15 cellular contexts compared by ENCODE assay signal in genomic region chr19:10224337-10224736, GRCh38. TPM values are rescaled to one million over a fixed set of nuclear protein-coding genes. Genes with fewer than 3 reads are reported as not detected.
A peak's percentile ranks its signal among the peaks of the same experiment; 100 is the strongest.
DNase-seq lines count a peak whose midpoint lies in the region; ATAC-seq and TF ChIP-seq lines count a peak whose summit lies in the region.
"Had no signal": no experiment of that assay in that cellular context is flagged by ENCODE, and none has a peak within 500 bp of the region (broad histone marks: within the 10 kb centered on the region; RNA-seq: fewer than 3 reads in every experiment).

No MANE protein-coding gene starts in this region.

- no peak overlapping the region; a peak in 1 of 5 replicates for H3K4me3 Mint-ChIP-seq in H9
- H3K4me3 Mint-ChIP-seq: B cell; CD4-positive, alpha-beta T cell; IgD-negative memory B cell had no signal

- H2BK5ac ChIP-seq in H9 (ENCODE audit: insufficient read length, low read length) (no peak overlapping the region), mesenchymal stem cell (ENCODE audit: low read depth, low read length, poor library complexity, severe bottlenecking) (no peak overlapping the region)

- no peak overlapping the region for H4K5ac ChIP-seq in H9 (ENCODE audit: insufficient read length, low read depth, low read length)

- H4K8ac ChIP-seq in H9 (replicated peaks; ENCODE audit: insufficient read length, low read depth, low read length), result no peak overlapping the region
- no peak overlapping the region for H4K8ac ChIP-seq in mesenchymal stem cell (ENCODE audit: low read length)

- H2BK20ac ChIP-seq in H9 (ENCODE audit: low read depth, low read length, poor library complexity, severe bottlenecking), result no peak overlapping the region

- TF ChIP-seq CTCF in DOHH2 (IDR thresholded peaks at IDR 0.05; ENCODE audit: low read depth, low read length, poor library complexity, severe bottlenecking) (no peak), H9 (conservative IDR thresholded peaks at IDR 0.05) (no peak), SU-DHL-6 (IDR thresholded peaks at IDR 0.05; ENCODE audit: insufficient read depth, low read length, poor library complexity, severe bottlenecking) (no peak), thyroid gland (IDR thresholded peaks at IDR 0.05) (no peak)

- intact Hi-C loops in thyroid gland (cut with DNase I), result no loop called here

- no peaks in the 10 kb centered on the region for H3K27me3 Mint-ChIP-seq in H9 (ENCODE audit: low read depth)
- H3K27me3 Mint-ChIP-seq: B cell; CD4-positive, alpha-beta T cell had no signal

- H2BK15ac ChIP-seq in H9 (ENCODE audit: low read depth, low read length), result no peak overlapping the region
- peak overlapping the region; percentile 41 for H2BK15ac ChIP-seq in mesenchymal stem cell (ENCODE audit: low read depth, poor library complexity, severe bottlenecking)

- H4K20me1 ChIP-seq in DOHH2 (ENCODE audit: control insufficient read depth, insufficient read depth, low read depth, low read length), result peaks cover 29% of the 10 kb centered on the region
- H4K20me1 ChIP-seq in H9 (ENCODE audit: control insufficient read depth, insufficient read depth, insufficient read length), result no peaks in the 10 kb centered on the region
- H4K20me1 ChIP-seq in SU-DHL-6 (ENCODE audit: low read depth, low read length), result no peaks in the 10 kb centered on the region; the same call in 1 of the 2 replicates

- H3K23ac ChIP-seq in H9 (ENCODE audit: insufficient read length, low read depth, low read length) (no peak overlapping the region), mesenchymal stem cell (ENCODE audit: low read length in 2 of 2) (no peak overlapping the region)

- H3K36me3 ChIP-seq in DOHH2 (ENCODE audit: control insufficient read depth, low read length) (peaks cover 94% of the 10 kb centered on the region), SU-DHL-6 (ENCODE audit: low read length) (peaks cover 21% of the 10 kb centered on the region; the same call in 1 of the 2 replicates), mesenchymal stem cell (ENCODE audit: control insufficient read depth in 1 of 2, insufficient read depth in 2 of 2, low read depth in 1 of 2, low read length in 2 of 2) (peaks cover 15 to 30% of the 10 kb centered on the region in 2 experiments), thyroid gland (no peaks in the 10 kb centered on the region)

- no peak overlapping the region for H4K91ac ChIP-seq in H9 (ENCODE audit: insufficient read length, low read depth, low read length)
- H4K91ac ChIP-seq in mesenchymal stem cell (ENCODE audit: low read length), result no peak overlapping the region

- H3K14ac ChIP-seq in H9 (ENCODE audit: insufficient read depth, low read length) (no peak overlapping the region), mesenchymal stem cell (ENCODE audit: low read length in 2 of 2) (no peak overlapping the region)

- H3K9me3 Mint-ChIP-seq in H9, result no peaks in the 10 kb centered on the region
- H3K9me3 Mint-ChIP-seq: CD4-positive, alpha-beta T cell; IgD-negative memory B cell had no signal

- H3K9ac ChIP-seq in H9 (ENCODE audit: extremely low read depth, insufficient read length, low read length), result no peak overlapping the region
- H3K9ac ChIP-seq in SU-DHL-6 (ENCODE audit: low read length), result no peak overlapping the region
- H3K9ac ChIP-seq in mesenchymal stem cell (ENCODE audit: low read length), result no peak overlapping the region

- H3K27me3 ChIP-seq in DOHH2 (ENCODE audit: control insufficient read depth, low read length) (no peaks in the 10 kb centered on the region), H9 (ENCODE audit: insufficient read depth, low read length) (no peaks in the 10 kb centered on the region), SU-DHL-6 (ENCODE audit: low read length) (no peaks in the 10 kb centered on the region), mesenchymal stem cell (ENCODE audit: control insufficient read depth in 1 of 2, insufficient read depth in 1 of 2, low read length in 2 of 2) (no peaks in the 10 kb centered on the region), thyroid gland (no peaks in the 10 kb centered on the region)

- H3K9me3 ChIP-seq in DOHH2 (ENCODE audit: control insufficient read depth, insufficient read depth, low read length), result no peaks in the 10 kb centered on the region
- no peaks in the 10 kb centered on the region for H3K9me3 ChIP-seq in H9 (ENCODE audit: control insufficient read depth, low read depth, low read length)
- H3K9me3 ChIP-seq in SU-DHL-6 (ENCODE audit: insufficient read depth, low read length), result no peaks in the 10 kb centered on the region
- no peaks in the 10 kb centered on the region for H3K9me3 ChIP-seq in mesenchymal stem cell (ENCODE audit: control insufficient read depth, low read length)
- H3K9me3 ChIP-seq in thyroid gland, result no peaks in the 10 kb centered on the region

- DNase-seq in H9 (no peak), mesenchymal stem cell (no peak), thyroid gland (no peak), NCI-H82 (lab: John Stamatoyannopoulos, UW) (no peak), GM19238 (ENCODE audit: insufficient read length, low spot score) (no peak)
- DNase-seq: C1 segment of cervical spinal cord; Calu3; CD4-positive, alpha-beta T cell; DMS 273 treated with DMSO at 0.1 percent for 48 hours had no signal

- H3F3A ChIP-seq in DOHH2 (ENCODE audit: control insufficient read depth, insufficient read depth) (peaks cover 75% of the 10 kb centered on the region), SU-DHL-6 (ENCODE audit: insufficient read depth) (peaks cover 88% of the 10 kb centered on the region)

- H2BK120ac ChIP-seq in H9 (ENCODE audit: low read depth, low read length, poor library complexity, severe bottlenecking) (no peak overlapping the region), mesenchymal stem cell (ENCODE audit: low read depth, low read length) (no peak overlapping the region)

- no peak overlapping the region for H3K4ac ChIP-seq in H9 (ENCODE audit: low read depth, low read length)
- no peak overlapping the region for H3K4ac ChIP-seq in mesenchymal stem cell (ENCODE audit: low read depth in 1 of 2, low read length in 2 of 2)

- H3K79me2 ChIP-seq in DOHH2 (ENCODE audit: control insufficient read depth, low read length) (peaks cover 96% of the 10 kb centered on the region), H9 (ENCODE audit: insufficient read depth, low read length) (no peaks in the 10 kb centered on the region), SU-DHL-6 (ENCODE audit: insufficient read depth, low read length) (peaks cover 77% of the 10 kb centered on the region)

- no peak for TF ChIP-seq POLR2A in thyroid gland (IDR thresholded peaks at IDR 0.05)

- H3K4me1 Mint-ChIP-seq in H9, result peaks cover 7 to 28% of the 10 kb centered on the region in 2 experiments

- H3T11ph ChIP-seq in H9 (ENCODE audit: low read length), result no peak overlapping the region

- H3K79me1 ChIP-seq in H9 (ENCODE audit: insufficient read depth, low read depth, low read length, poor library complexity, severe bottlenecking), result no peaks in the 10 kb centered on the region
- H3K79me1 ChIP-seq in mesenchymal stem cell (replicated peaks; ENCODE audit: low read length, poor library complexity, severe bottlenecking), result peaks cover 7% of the 10 kb centered on the region

- peaks cover 97% of the 10 kb centered on the region for H3K4me1 ChIP-seq in DOHH2 (ENCODE audit: control insufficient read depth, low read length)
- H3K4me1 ChIP-seq in H9 (ENCODE audit: insufficient read depth, low read length), result no peaks in the 10 kb centered on the region
- H3K4me1 ChIP-seq in mesenchymal stem cell (ENCODE audit: control insufficient read depth, insufficient read depth, low read depth, low read length), result peaks cover 3% of the 10 kb centered on the region
- peaks cover 0 to 10% of the 10 kb centered on the region in 2 donors for H3K4me1 ChIP-seq in thyroid gland

- H3K36me3 Mint-ChIP-seq in H9 (ENCODE audit: insufficient read depth in 1 of 3, low read depth in 3 of 3), result peaks cover 3 to 13% (median 8%) of the 10 kb centered on the region in 3 experiments; a peak in 6 of 7 replicates

- H3K18ac ChIP-seq in H9 (ENCODE audit: insufficient read length, low read depth, low read length) (no peak overlapping the region), mesenchymal stem cell (ENCODE audit: low read depth in 1 of 2, low read length in 2 of 2) (no peak overlapping the region)

- H3K9me2 ChIP-seq in DOHH2 (replicated peaks; ENCODE audit: control insufficient read depth, low read length) (no peaks in the 10 kb centered on the region), SU-DHL-6 (replicated peaks; ENCODE audit: insufficient read depth, low read length) (no peaks in the 10 kb centered on the region)

- H3K27ac Mint-ChIP-seq in H9, result peak overlapping the region in 2 of 3 experiments; percentile 41 to 49; a peak in 2 of 7 replicates
- H3K27ac Mint-ChIP-seq: B cell; CD4-positive, alpha-beta T cell; IgD-negative memory B cell had no signal

- H3K56ac ChIP-seq in H9 (ENCODE audit: insufficient read length, low read depth, low read length), result no peak overlapping the region

- WGBS in H9 (ENCODE audit: extremely low coverage, insufficient read length, low lambda C conversion rate), result no CpG with 5 or more reads among the region's 23 CpGs
- WGBS in mesenchymal stem cell, result 98% methylated on average over 23 of the region's 23 CpGs
- 96 to 97% methylated on average over 20 to 23 of the region's 23 CpGs for WGBS in thyroid gland, 2 donors

- H3K4me3 ChIP-seq in DOHH2 (ENCODE audit: low read length), result peak overlapping the region; percentile 55
- H3K4me3 ChIP-seq in SU-DHL-6 (ENCODE audit: insufficient read depth, low read length, poor library complexity, severe bottlenecking), result no peak overlapping the region
- no peak overlapping the region for H3K4me3 ChIP-seq in mesenchymal stem cell (ENCODE audit: insufficient read depth in 1 of 2, low read depth in 1 of 2, low read length in 2 of 2)
- H3K4me3 ChIP-seq in thyroid gland (replicated peaks in 1 of 3), result no peak overlapping the region

- H2AFZ ChIP-seq in H9 (ENCODE audit: low read length) (no peak overlapping the region), SU-DHL-6 (ENCODE audit: low read depth, low read length, severe bottlenecking) (no peak overlapping the region), mesenchymal stem cell (ENCODE audit: low read depth, low read length) (no peak overlapping the region)

- no peak overlapping the region for H2BK12ac ChIP-seq in H9 (ENCODE audit: insufficient read length, low read depth, low read length)
- H2BK12ac ChIP-seq in mesenchymal stem cell (ENCODE audit: low read length in 2 of 2), result no peak overlapping the region

- no peak for ATAC-seq in GM19395 (IDR thresholded peaks at IDR 0.05; ENCODE audit: unreplicated experiment)
- ATAC-seq: HCT116 had no signal

- peak overlapping the region; percentile 69 for H3K4me2 ChIP-seq in DOHH2 (ENCODE audit: low read length)
- no peak overlapping the region for H3K4me2 ChIP-seq in H9 (ENCODE audit: insufficient read depth, insufficient read length, low read length)
- peak overlapping the region; percentile 16 for H3K4me2 ChIP-seq in SU-DHL-6 (ENCODE audit: low read depth, low read length, poor library complexity, severe bottlenecking)
- H3K4me2 ChIP-seq in mesenchymal stem cell (ENCODE audit: low read length, poor library complexity, severe bottlenecking), result no peak overlapping the region

- H3K23me2 ChIP-seq in H9 (ENCODE audit: insufficient read length, low read depth, low read length, poor library complexity, severe bottlenecking), result no peaks in the 10 kb centered on the region

- H3K27ac ChIP-seq in DOHH2 (ENCODE audit: low read depth, low read length) (peak overlapping the region; percentile 100), H9 (ENCODE audit: insufficient read length, low read depth, low read length) (no peak overlapping the region), SU-DHL-6 (ENCODE audit: low read depth, low read length) (peak overlapping the region; percentile 100), mesenchymal stem cell (ENCODE audit: low read length, poor library complexity, severe bottlenecking) (no peak overlapping the region), thyroid gland (no peak overlapping the region)

- H2AK5ac ChIP-seq in H9 (ENCODE audit: insufficient read length, low read length) (no peak overlapping the region), mesenchymal stem cell (ENCODE audit: low read length, severe bottlenecking) (no peak overlapping the region)

RNA-seq across cellular contexts. Expression of gene S1PR2, which starts 6.8 kb away (rescaled TPM):
- total RNA-seq in H9 (2021), result 11.5 and 12.8 TPM in 2 replicates
- 8.7 TPM for polyA plus RNA-seq in mesenchymal stem cell (2013, experiment 1 of 2)
- polyA plus RNA-seq in mesenchymal stem cell (2013, experiment 2 of 2), result 8.2 TPM
- 1 to 10 TPM; 3.6 to 9.8 (median 5.3) TPM for total RNA-seq in thyroid gland

RNA-seq across cellular contexts. Expression of gene MRPL4, which starts 27.7 kb away (rescaled TPM):
- total RNA-seq in H9 (2021), result 96.7 and 99.3 TPM in 2 replicates
- polyA plus RNA-seq in mesenchymal stem cell (2013, experiment 1 of 2), result 38.3 TPM
- 39.0 TPM for polyA plus RNA-seq in mesenchymal stem cell (2013, experiment 2 of 2)
- total RNA-seq in thyroid gland, result 10 to 100 TPM; 36.1 to 81.7 (median 54.9) TPM

RNA-seq across cellular contexts. Expression of gene DNMT1, which starts 29.6 kb away (rescaled TPM):
- total RNA-seq in H9 (2021) (206 and 227 TPM in 2 replicates), thyroid gland (10 to 100 TPM; 31.2 to 49.5 (median 36.0) TPM)
- 37.1 TPM for polyA plus RNA-seq in mesenchymal stem cell (2013, experiment 1 of 2)
- 34.8 TPM for polyA plus RNA-seq in mesenchymal stem cell (2013, experiment 2 of 2)

RNA-seq across cellular contexts. Expression of gene ICAM1, which starts 46.6 kb away (rescaled TPM):
- total RNA-seq in H9 (2021), result 2.1 and 2.3 TPM in 2 replicates
- 73.0 TPM for polyA plus RNA-seq in mesenchymal stem cell (2013, experiment 1 of 2)
- polyA plus RNA-seq in mesenchymal stem cell (2013, experiment 2 of 2), result 70.2 TPM
- total RNA-seq in thyroid gland, result 10 to 100 TPM in 3 of 4 donors, 1 to 10 TPM in 1; 8.1 to 37.6 (median 19.7) TPM

Comparison
In these comparisons a context has a peak if more than half of its experiments do, and no peak if none do; other contexts are left out.
1. H3K27ac ChIP-seq: peak in DOHH2 (single experiment) and SU-DHL-6 (single experiment); none in H9 (single experiment), mesenchymal stem cell (single experiment) and thyroid gland (0 of 3).
2. H3K4me2 ChIP-seq: peak in DOHH2 (single experiment) and SU-DHL-6 (single experiment); none in H9 (single experiment) and mesenchymal stem cell (single experiment).